ENCODE assay signal across 10 cellular contexts in genomic region chr4:52824603-52825310, GRCh38. TPM values are rescaled to one million over a fixed set of nuclear protein-coding genes. Genes with fewer than 3 reads are reported as not detected.
DNase-seq lines count a peak whose midpoint lies in the region; ATAC-seq and TF ChIP-seq lines count a peak whose summit lies in the region.
"Had no signal": no experiment of that assay in that cellular context is flagged by ENCODE, and none has a peak within 500 bp of the region (broad histone marks: within the 10 kb centered on the region; RNA-seq: fewer than 3 reads in every experiment).

No MANE protein-coding gene starts in this region.

- 10% methylated on average over 2 of the region's 8 CpGs; no CpG with 5 or more reads in 1 of the 2 experiments for WGBS in IMR-90 (ENCODE audit: extremely low coverage in 2 of 2, insufficient read length in 1 of 2), 2 experiments
- WGBS in spleen, 5 donors: 52 to 77% (median 68%) methylated on average over 8 of the region's 8 CpGs

- H4K91ac ChIP-seq in IMR-90 (ENCODE audit: insufficient read depth, low read depth, low read length): peak overlapping the region; percentile 94

- peak; percentile 75 for ATAC-seq in IMR-90 (ENCODE audit: low read depth)
- ATAC-seq: Panc1 had no signal

- H2BK120ac ChIP-seq in IMR-90 (ENCODE audit: low read depth, low read length): peak overlapping the region; percentile 98

- peak overlapping the region; percentile 20 for H2AK9ac ChIP-seq in IMR-90 (replicated peaks; ENCODE audit: low read depth, low read length, poor library complexity)

- H3K36me3 Mint-ChIP-seq in chondrocyte (ENCODE audit: low read depth): no peaks in the 10 kb centered on the region

- H3K4me3 Mint-ChIP-seq in chondrocyte (ENCODE audit: unreplicated experiment): no peak overlapping the region
- H3K4me3 Mint-ChIP-seq: central memory CD8-positive, alpha-beta T cell had no signal

- H3K4me3 ChIP-seq in IMR-90 (ENCODE audit: insufficient read depth, low read depth, low read length): no peak overlapping the region
- H3K4me3 ChIP-seq in spleen: no peak overlapping the region

- H3K9me1 ChIP-seq in IMR-90 (ENCODE audit: insufficient read depth, low read length): peaks cover 22% of the 10 kb centered on the region

- intact Hi-C loops in IMR-90 (cut with micrococcal nuclease): loop anchor here (5.0 kb wide), 1 partner anchor 112 kb away; no protein-coding TSS in a partner anchor
- intact Hi-C loops in spleen (cut with DNase I; ENCODE audit: low total_unique reads): no loop called here

- H2BK15ac ChIP-seq in IMR-90 (ENCODE audit: low read depth, low read length): peak overlapping the region; percentile 81; the same call in 2 of the 3 replicates

- peak; percentile 85 for DNase-seq in IMR-90
- no peak for DNase-seq in chondrocyte (ENCODE audit: low spot score)
- DNase-seq in left kidney (ENCODE audit: low read depth, low spot score): peak; percentile 94
- DNase-seq in spleen: no peak
- DNase-seq in NCI-H1105 (lab: John Stamatoyannopoulos, UW): no peak
- DNase-seq in HT-29 (ENCODE audit: low spot score): no peak
- DNase-seq in NCI-H146 (lab: John Stamatoyannopoulos, UW): no peak
- DNase-seq: activated CD4-positive, alpha-beta T cell treated with anti-CD3 and anti-CD28 coated beads, Interleukin-2, amount 50 U/mL, for 48 hours had no signal

- dilution Hi-C loops in IMR-90 (cut with HindIII; ENCODE audit: low sequenced_read_pairs, unreplicated experiment): no loop called here

- peak overlapping the region; percentile 83 for H3K4ac ChIP-seq in IMR-90 (ENCODE audit: low read depth, low read length)

- CTCF ChIA-PET in IMR-90 (lab: Yijun Ruan, JAX): no interaction called here

- H3K4me2 ChIP-seq in IMR-90 (ENCODE audit: low read depth, low read length): peak overlapping the region; percentile 1; the same call in 1 of the 2 replicates

- H3K27ac ChIP-seq in IMR-90 (ENCODE audit: insufficient read depth, low read length) (peak overlapping the region; percentile 62), spleen (peak overlapping the region in 6 of 8 donors; percentile 38 to 72 (median 58))

- peak overlapping the region; percentile 40 for H2BK5ac ChIP-seq in IMR-90 (ENCODE audit: low read depth, low read length, poor library complexity, severe bottlenecking)

- peak overlapping the region; percentile 51; the same call in 1 of the 2 replicates for H4K5ac ChIP-seq in IMR-90 (ENCODE audit: low read depth, low read length)

- H3K9me3 ChIP-seq in IMR-90 (ENCODE audit: control insufficient read depth, insufficient read depth, low read length): no peaks in the 10 kb centered on the region
- no peaks in the 10 kb centered on the region for H3K9me3 ChIP-seq in spleen

- H3K56ac ChIP-seq in IMR-90 (ENCODE audit: extremely low read depth, insufficient read depth, low read length): peak overlapping the region; percentile 61; the same call in 1 of the 2 replicates

- H3K27me3 ChIP-seq in IMR-90 (ENCODE audit: control insufficient read depth, insufficient read depth, low read length): no peaks in the 10 kb centered on the region
- no peaks in the 10 kb centered on the region for H3K27me3 ChIP-seq in spleen (replicated peaks in 1 of 7)

- H3K27me3 Mint-ChIP-seq in chondrocyte (ENCODE audit: low read depth): no peaks in the 10 kb centered on the region
- H3K27me3 Mint-ChIP-seq: central memory CD8-positive, alpha-beta T cell had no signal

- H3K4me1 ChIP-seq in IMR-90 (ENCODE audit: control insufficient read depth, insufficient read depth, low read length): peaks cover 26% of the 10 kb centered on the region
- H3K4me1 ChIP-seq in spleen: peaks cover 0 to 10% (median 2%) of the 10 kb centered on the region in 6 donors

- peak overlapping the region; percentile 60 for H2AFZ ChIP-seq in IMR-90 (replicated peaks; ENCODE audit: low read length, poor library complexity)

- H3K14ac ChIP-seq in IMR-90 (replicated peaks; ENCODE audit: low read depth, low read length): peak overlapping the region; percentile 95

- no TSS peak for BruUV-seq in IMR-90 (replicated peaks; lab: Mats Ljungman, UMichigan)

- H2AK5ac ChIP-seq in IMR-90 (ENCODE audit: low read depth, low read length): peak overlapping the region; percentile 90

- TF ChIP-seq RAD21 in IMR-90 (IDR thresholded peaks at IDR 0.05; ENCODE audit: low read length): no peak

- in situ Hi-C loops in IMR-90 (cut with MboI; ENCODE audit: low sequenced_read_pairs): no loop called here

- peaks cover 38% of the 10 kb centered on the region for H3K4me1 Mint-ChIP-seq in chondrocyte (ENCODE audit: low read depth)

- TF ChIP-seq CTCF in IMR-90 (conservative IDR thresholded peaks at IDR 0.05; ENCODE audit: low read depth, low read length) (no peak), chondrocyte (IDR thresholded peaks at IDR 0.05) (no peak), spleen (IDR thresholded peaks at IDR 0.05 in 8 of 11, conservative IDR thresholded peaks at IDR 0.05 in 3 of 11) (no peak)

- H3K9ac ChIP-seq in IMR-90 (ENCODE audit: low read depth, low read length): no peak overlapping the region

- H4K20me1 ChIP-seq in IMR-90 (ENCODE audit: insufficient read depth, low read length): peaks cover 10% of the 10 kb centered on the region

- no peaks in the 10 kb centered on the region for H3K36me3 ChIP-seq in IMR-90 (ENCODE audit: control insufficient read depth, insufficient read depth, low read length)
- no peaks in the 10 kb centered on the region for H3K36me3 ChIP-seq in spleen

- H4K8ac ChIP-seq in IMR-90 (ENCODE audit: low read depth in 2 of 2, low read length in 2 of 2): peak overlapping the region; percentile 10 to 64; a peak in 2 of 4 replicates

- no peak for TF ChIP-seq POLR2A in IMR-90 (IDR thresholded peaks at IDR 0.05; ENCODE audit: low read depth, low read length)
- no peak for TF ChIP-seq POLR2A in spleen (IDR thresholded peaks at IDR 0.05)

- peak overlapping the region; percentile 91 for H3K18ac ChIP-seq in IMR-90 (ENCODE audit: low read depth, low read length)

- H3K27ac Mint-ChIP-seq in chondrocyte (ENCODE audit: unreplicated experiment): peak overlapping the region; percentile 82

- H3K23ac ChIP-seq in IMR-90 (ENCODE audit: low read depth, low read length): peak overlapping the region; percentile 92

- POLR2A ChIA-PET in IMR-90 (lab: Charles Lee; ENCODE audit: unreplicated experiment): interaction anchor here (1.2 kb wide), 1 partner anchor 10 kb away, joined by 3 read pairs; no protein-coding TSS in a partner anchor

- no peaks in the 10 kb centered on the region for H3K9me3 Mint-ChIP-seq in chondrocyte (ENCODE audit: low read depth)
- H3K9me3 Mint-ChIP-seq: central memory CD8-positive, alpha-beta T cell had no signal

- no peaks in the 10 kb centered on the region for H3K79me1 ChIP-seq in IMR-90 (ENCODE audit: low read depth in 1 of 2, low read length in 2 of 2)

- H2BK20ac ChIP-seq in IMR-90 (ENCODE audit: low read depth, low read length): peak overlapping the region; percentile 97

TF ChIP-seq in IMR-90, 13 proteins besides CTCF, POLR2A, EP300 and RAD21:
- TF ChIP-seq BHLHE40 (IDR thresholded peaks at IDR 0.05; ENCODE audit: low read depth, low read length) (peak; percentile 45; the same call in 1 of the 2 replicates), ELK1 (IDR thresholded peaks at IDR 0.05; ENCODE audit: borderline replicate concordance, low read depth, low read length) (no peak), RCOR1 (IDR thresholded peaks at IDR 0.05; ENCODE audit: insufficient replicate concordance, low read length) (peak; percentile 31), MXI1 (IDR thresholded peaks at IDR 0.05; ENCODE audit: borderline replicate concordance, low read depth, low read length) (0 out of 2 replicates have a peak, but pooled peaks have one; percentile 41), FOS (IDR thresholded peaks at IDR 0.05; ENCODE audit: low read depth, low read length) (peak; percentile 14; the same call in 1 of the 2 replicates), MAZ (IDR thresholded peaks at IDR 0.05; ENCODE audit: borderline replicate concordance, low read depth, low read length) (no peak), CEBPB (IDR thresholded peaks at IDR 0.05; ENCODE audit: low read depth, low read length) (no peak), SMC3 (IDR thresholded peaks at IDR 0.05; ENCODE audit: low read depth, low read length) (no peak)

RNA-seq across cellular contexts. Expression of gene RASL11B, which starts 37.4 kb away (rescaled TPM):
- total RNA-seq in IMR-90 (2012; rRNA removed) (0.18 and 0.28 TPM in 2 replicates), chondrocyte (6.5 to 30.5 TPM (median 8.1 TPM) in 3 replicates), spleen (10 to 100 TPM in 5 of 7 donors, 1 to 10 TPM in 2; 4.4 to 55.6 (median 31.6) TPM)
- polyA plus RNA-seq in IMR-90 (2012; rRNA removed) (0.26 and 0.31 TPM in 2 replicates), spleen (10 to 100 TPM; 12.2 to 16.5 (median 13.6) TPM)
- 0.04 and 0.23 TPM in 2 replicates for polyA plus RNA-seq in IMR-90 (2012; cell fraction: cytosol; rRNA removed)
- 0.20 and 0.41 TPM in 2 replicates for polyA plus RNA-seq in IMR-90 (2012; cell fraction: nucleus; rRNA removed; ENCODE audit: low replicate concordance)
- not detected in 2 replicates for total RNA-seq in HT-29 (2014; rRNA removed; shearing (Covaris generic))

Comparison
In these comparisons a context has a peak if more than half of its experiments do, and no peak if none do; other contexts are left out.
1. DNase-seq: peak in IMR-90 (single experiment) and left kidney (single experiment); none in chondrocyte (single experiment), spleen (single experiment), NCI-H1105 (single experiment), HT-29 (single experiment) and NCI-H146 (single experiment).